Comparison of ENCODE assay signal across 8 cellular contexts in genomic region chr5:77129386-77129785, GRCh38. TPM values are rescaled to one million over a fixed set of nuclear protein-coding genes. Genes with fewer than 3 reads are reported as not detected.
DNase-seq lines count a peak whose midpoint lies in the region; ATAC-seq and TF ChIP-seq lines count a peak whose summit lies in the region.

No MANE protein-coding gene starts in this region.

- no peaks in the 10 kb centered on the region for H3K36me3 ChIP-seq in BE2C
- H3K36me3 ChIP-seq in H7 (replicated peaks; ENCODE audit: control insufficient read depth, insufficient read depth, low read length) = no peaks in the 10 kb centered on the region
- no peaks in the 10 kb centered on the region for H3K36me3 ChIP-seq in SU-DHL-6 (ENCODE audit: low read length)
- no peaks in the 10 kb centered on the region for H3K36me3 ChIP-seq in gastrocnemius medialis

- H3F3A ChIP-seq in SU-DHL-6 (ENCODE audit: insufficient read depth) = no peaks in the 10 kb centered on the region

- H3K4me1 ChIP-seq in BE2C (no peaks in the 10 kb centered on the region), gastrocnemius medialis (peaks cover 0 to 9% of the 10 kb centered on the region in 2 donors)

- no peaks in the 10 kb centered on the region for H4K20me1 ChIP-seq in SU-DHL-6 (ENCODE audit: low read depth, low read length)

- no peak overlapping the region for H3K4me2 ChIP-seq in SU-DHL-6 (ENCODE audit: low read depth, low read length, poor library complexity, severe bottlenecking)

- intact Hi-C loops in gastrocnemius medialis (cut with DNase I; ENCODE audit: low total_unique reads) = no loop called here

- H3K9ac ChIP-seq in SU-DHL-6 (ENCODE audit: low read length) = no peak overlapping the region

- no peak for TF ChIP-seq POLR2A in gastrocnemius medialis (IDR thresholded peaks at IDR 0.05)

- no peaks in the 10 kb centered on the region for H3K9me2 ChIP-seq in SU-DHL-6 (replicated peaks; ENCODE audit: insufficient read depth, low read length)

- no peak overlapping the region for H3K4me3 ChIP-seq in BE2C (ENCODE audit: low read depth, low read length)
- no peak overlapping the region for H3K4me3 ChIP-seq in H7 (ENCODE audit: insufficient read depth, low read depth, low read length)
- H3K4me3 ChIP-seq in SU-DHL-6 (ENCODE audit: insufficient read depth, low read length, poor library complexity, severe bottlenecking) = no peak overlapping the region
- no peak overlapping the region for H3K4me3 ChIP-seq in gastrocnemius medialis

- H3K9me3 ChIP-seq in BE2C (no peaks in the 10 kb centered on the region), SU-DHL-6 (ENCODE audit: insufficient read depth, low read length) (no peaks in the 10 kb centered on the region), gastrocnemius medialis (no peaks in the 10 kb centered on the region)

- DNase-seq in BE2C (peak; percentile 67), H7 (peak; percentile 54), iPS-NIHi11 (ENCODE audit: low spot score) (peak; percentile 54), NCI-H2029 (lab: John Stamatoyannopoulos, UW) (no peak), gastrocnemius medialis (no peak)

- H3K27ac ChIP-seq in SU-DHL-6 (ENCODE audit: low read depth, low read length) (no peak overlapping the region), gastrocnemius medialis (no peak overlapping the region)

- H3K79me2 ChIP-seq in SU-DHL-6 (ENCODE audit: insufficient read depth, low read length) = no peaks in the 10 kb centered on the region

- no peak overlapping the region for H2AFZ ChIP-seq in SU-DHL-6 (ENCODE audit: low read depth, low read length, severe bottlenecking)

- in situ Hi-C loops in gastrocnemius medialis (cut with MboI; ENCODE audit: low sequenced_read_pairs in 4 of 4) = loop anchor here in 1 of 4 donors (25.0 kb wide), 1 partner anchor 358 kb away; the partner anchor contains the start of gene WDR41

- ATAC-seq in gastrocnemius medialis (no peak), GM18873 (IDR thresholded peaks at IDR 0.05; ENCODE audit: low FRiP score, unreplicated experiment) (no peak), GM18907 (IDR thresholded peaks at IDR 0.05; ENCODE audit: unreplicated experiment) (no peak)

- H3K27me3 ChIP-seq in BE2C (no peaks in the 10 kb centered on the region), H7 (ENCODE audit: control insufficient read depth, insufficient read depth, low read length) (no peaks in the 10 kb centered on the region), SU-DHL-6 (ENCODE audit: low read length) (no peaks in the 10 kb centered on the region), gastrocnemius medialis (no peaks in the 10 kb centered on the region)

- TF ChIP-seq CTCF in BE2C (IDR thresholded peaks at IDR 0.05; ENCODE audit: low read depth, low read length) (peak; percentile 76), SU-DHL-6 (IDR thresholded peaks at IDR 0.05; ENCODE audit: insufficient read depth, low read length, poor library complexity, severe bottlenecking) (peak; percentile 19), gastrocnemius medialis (IDR thresholded peaks at IDR 0.05 in 4 of 5, conservative IDR thresholded peaks at IDR 0.05 in 1 of 5) (no peak)

RNA-seq across cellular contexts. Expression of gene ZBED3, which starts 42.3 kb away (rescaled TPM):
- 10.6 TPM for polyA plus RNA-seq in BE2C (2012; ENCODE audit: insufficient read depth, insufficient read length, low read depth)
- total RNA-seq in H7 (2014; rRNA removed; shearing (Covaris generic)) = 1.6 and 1.9 TPM in 2 replicates
- total RNA-seq in gastrocnemius medialis = 1 to 10 TPM in 2 of 4 donors, under 1 TPM in 2; 0.53 to 1.2 (median 0.94) TPM

Comparison
In these comparisons a context has a peak if more than half of its experiments do, and no peak if none do; other contexts are left out.
1. DNase-seq: peak in BE2C (single experiment), H7 (single experiment) and iPS-NIHi11 (single experiment); none in NCI-H2029 (single experiment) and gastrocnemius medialis (0 of 2).
2. CTCF ChIP-seq: peak in BE2C (single experiment) and SU-DHL-6 (single experiment); none in gastrocnemius medialis (0 of 5).